In the genomic region with DNA sequence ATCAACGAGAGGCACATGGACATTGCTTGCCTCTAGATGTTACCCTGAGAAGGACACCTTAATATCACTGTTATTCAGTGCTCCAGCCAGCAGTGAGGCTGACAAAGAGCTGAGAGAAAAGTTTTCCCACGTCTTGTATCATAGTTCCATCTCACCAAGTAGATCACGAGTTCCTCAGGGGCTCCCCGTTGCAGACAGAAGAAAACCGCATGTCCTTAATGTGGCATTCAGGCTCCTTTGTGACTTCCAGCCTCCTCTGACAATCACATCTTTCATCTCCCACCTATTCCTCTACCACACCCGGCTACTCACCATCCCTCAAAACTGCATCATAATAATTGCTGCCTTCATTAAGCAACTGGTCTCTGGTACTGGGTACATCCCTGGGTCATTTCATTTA, we compare ENCODE assay signal across 15 cellular contexts.
"Had no signal": no experiment of that assay in that cellular context is flagged by ENCODE, and none has a peak within 500 bp of the region (broad histone marks: within the 10 kb centered on the region; RNA-seq: fewer than 3 reads in every experiment).

No MANE protein-coding gene starts in this region.

- H3K9me3 Mint-ChIP-seq: mesothelial cell of epicardium; natural killer cell; stimulated activated naive CD8-positive, alpha-beta T cell treated with anti-CD3 and anti-CD28 coated beads, Interleukin-15, amount 100 ng/mL, for 72 hours had no signal

- DNase-seq: left ventricle myocardium inferior; natural killer cell; sigmoid colon; spleen; stimulated activated CD4-positive, alpha-beta T cell treated with anti-CD3 and anti-CD28 coated beads, Interleukin-4, amount 100 ng/mL, for 4 hours had no signal

- H3K9me3 ChIP-seq: pancreas, prostate gland, sigmoid colon, transverse colon, vagina had no signal

- H3K27ac ChIP-seq: left ventricle myocardium inferior, pancreas, prostate gland, sigmoid colon, spleen, transverse colon, upper lobe of left lung, vagina had no signal

- H3K27ac Mint-ChIP-seq: mesothelial cell of epicardium; naive B cell; natural killer cell; stimulated activated memory B cell treated with anti-CD40 and anti-IgM and Interleukin-4, amounts not matched to agents 10 μg/mL and 1 μg/mL and 100 μg/mL, for 72 hours; stimulated activated naive CD8-positive, alpha-beta T cell treated with anti-CD3 and anti-CD28 coated beads, Interleukin-15, amount 100 ng/mL, for 72 hours had no signal

- ATAC-seq: stimulated activated memory B cell treated with anti-CD40 and anti-IgM and Interleukin-4, amounts not matched to agents 10 μg/mL and 1 μg/mL and 100 μg/mL, for 72 hours had no signal

- H3K4me1 ChIP-seq: left ventricle myocardium inferior, pancreas, prostate gland, sigmoid colon, transverse colon, upper lobe of left lung, vagina had no signal

- H3K4me1 Mint-ChIP-seq: mesothelial cell of epicardium; natural killer cell; stimulated activated memory B cell treated with anti-CD40 and anti-IgM and Interleukin-4, amounts not matched to agents 10 μg/mL and 1 μg/mL and 100 μg/mL, for 72 hours had no signal

- H3K36me3 Mint-ChIP-seq: mesothelial cell of epicardium; naive B cell; natural killer cell; stimulated activated memory B cell treated with anti-CD40 and anti-IgM and Interleukin-4, amounts not matched to agents 10 μg/mL and 1 μg/mL and 100 μg/mL, for 72 hours had no signal

- H3K36me3 ChIP-seq: left ventricle myocardium inferior, pancreas, prostate gland, sigmoid colon, spleen, transverse colon, upper lobe of left lung, vagina had no signal

- H3K27me3 ChIP-seq: pancreas, upper lobe of left lung, vagina had no signal

- H3K4me3 ChIP-seq: left ventricle myocardium inferior, lung, pancreas, prostate gland, sigmoid colon, spleen, transverse colon, upper lobe of left lung, vagina had no signal

- H3K4me3 Mint-ChIP-seq: mesothelial cell of epicardium; naive B cell; natural killer cell; stimulated activated memory B cell treated with anti-CD40 and anti-IgM and Interleukin-4, amounts not matched to agents 10 μg/mL and 1 μg/mL and 100 μg/mL, for 72 hours; stimulated activated naive CD8-positive, alpha-beta T cell treated with anti-CD3 and anti-CD28 coated beads, Interleukin-15, amount 100 ng/mL, for 72 hours had no signal
